8 cellular contexts compared by ENCODE assay signal in the genomic region with DNA sequence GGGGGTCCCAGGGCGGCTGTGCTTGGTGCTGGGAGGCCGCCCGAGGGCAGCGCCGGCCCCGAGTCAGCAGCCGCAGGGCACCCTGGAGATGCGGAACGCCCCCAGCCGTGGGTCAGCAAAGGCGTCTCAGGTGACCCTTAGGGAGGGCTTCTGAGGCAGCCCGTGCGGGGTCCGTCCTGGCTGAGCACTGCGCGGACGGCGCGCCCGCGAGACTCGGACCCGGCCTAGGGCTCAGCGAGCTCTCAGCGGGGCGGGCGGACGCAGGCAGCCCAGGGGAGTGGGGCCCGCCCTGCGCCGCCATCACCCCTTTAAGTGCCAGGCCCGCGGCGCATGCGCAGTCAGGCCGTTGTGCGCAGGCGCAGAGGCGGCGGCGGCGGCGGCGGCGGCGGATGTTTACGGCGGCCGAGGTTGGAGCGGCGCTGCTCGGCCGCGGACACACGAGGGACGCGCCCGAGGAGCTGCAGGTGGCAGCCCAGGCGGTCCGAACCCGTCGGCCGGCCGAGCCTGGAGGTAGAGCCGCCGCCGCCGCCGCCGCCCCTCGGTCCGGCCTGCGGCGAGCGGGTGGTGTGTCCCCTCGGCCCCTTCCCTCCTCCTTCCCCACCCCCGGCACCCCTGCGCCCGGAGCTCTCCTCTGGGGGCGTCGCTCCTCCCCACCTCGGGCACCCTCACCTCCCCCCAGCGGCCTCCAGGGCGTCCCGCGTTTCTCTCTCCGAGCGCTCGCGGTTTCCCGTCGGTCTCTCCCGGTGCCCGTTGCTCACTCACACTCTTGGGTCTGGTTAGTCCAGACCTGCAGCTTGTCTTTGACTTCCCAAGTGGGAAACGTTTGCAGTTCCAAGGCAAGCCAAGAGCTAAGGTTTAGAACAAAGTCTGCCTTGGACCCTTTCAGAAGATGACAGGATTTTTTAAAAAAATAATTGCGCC. TPM values are rescaled to one million over a fixed set of nuclear protein-coding genes. Genes with fewer than 3 reads are reported as not detected.
DNase-seq lines count a peak whose midpoint lies in the region; ATAC-seq and TF ChIP-seq lines count a peak whose summit lies in the region.

A gene (plus strand): TSS at position 388 of the 921 bp plus-strand sequence. CDS start 4,218 bp downstream, outside the sequence.

- no peaks in the 10 kb centered on the region for H3K9me2 ChIP-seq in OCI-LY7 (ENCODE audit: insufficient read depth, low read length)

- H3K9ac ChIP-seq in HUES6 (ENCODE audit: low read length): peak within 1 kb of the TSS; percentile 77

- H3K36me3 ChIP-seq in HUES6 (ENCODE audit: control insufficient read depth, insufficient read depth, low read length): no peaks in the 10 kb centered on the region
- 0 out of 2 replicates have a peak, but pooled peaks cover 4% of the 10 kb centered on the region for H3K36me3 ChIP-seq in OCI-LY7 (ENCODE audit: insufficient read depth, low read length)

- CTCF ChIA-PET in OCI-LY7 (lab: Charles Lee; ENCODE audit: unreplicated experiment): interaction anchor here (0.6 to 1.1 kb wide), 4 partner anchors 12 to 1678 kb away, joined by 3 to 11 read pairs (median 6); no protein-coding TSS in a partner anchor

- intact Hi-C loops in OCI-LY7 (cut with micrococcal nuclease; ENCODE audit: unreplicated experiment): no loop called here

- TF ChIP-seq CTCF in OCI-LY7 (conservative IDR thresholded peaks at IDR 0.05; ENCODE audit: low read length) (peak; percentile 37; the same call in 1 of the 2 replicates), epithelial cell of proximal tubule (conservative IDR thresholded peaks at IDR 0.05; ENCODE audit: low read depth, low read length) (peak; percentile 5)

- peak within 1 kb of the TSS; percentile 84 for H2AFZ ChIP-seq in OCI-LY7 (ENCODE audit: low read length)

- peak; percentile 80 for ATAC-seq in GM21423 (IDR thresholded peaks at IDR 0.05; ENCODE audit: unreplicated experiment)

- in situ Hi-C loops in Caki2 (cut with HindIII; ENCODE audit: low pct_unique_long_range_greater_than_20kb, low sequenced_read_pairs): no loop called here

- POLR2A ChIA-PET in OCI-LY7 (lab: Charles Lee): interaction anchor here (0.6 to 2.0 kb wide), 4 partner anchors 8 to 288 kb away, joined by 3 to 5 read pairs (median 3); no protein-coding TSS in a partner anchor

- H3K27me3 ChIP-seq in HUES6 (ENCODE audit: control insufficient read depth, insufficient read depth, low read length): peaks cover 4% of the 10 kb centered on the region

- H3K9me3 ChIP-seq in HUES6 (ENCODE audit: control insufficient read depth, insufficient read depth, low read depth, low read length) (no peaks in the 10 kb centered on the region), OCI-LY7 (ENCODE audit: low read length) (no peaks in the 10 kb centered on the region)

- peak within 1 kb of the TSS; percentile 95 for H3K27ac ChIP-seq in HUES6 (ENCODE audit: low read depth, low read length)
- peak within 1 kb of the TSS; percentile 57 for H3K27ac ChIP-seq in OCI-LY7 (ENCODE audit: low read depth, low read length, poor library complexity, severe bottlenecking)

- H3K4me3 ChIP-seq in HUES6 (ENCODE audit: low read depth, low read length) (peak within 1 kb of the TSS; percentile 76), OCI-LY7 (ENCODE audit: low read depth, low read length, poor library complexity, severe bottlenecking) (peak within 1 kb of the TSS; percentile 95), epithelial cell of proximal tubule (ENCODE audit: low read depth, low read length) (peak within 1 kb of the TSS; percentile 89)

- peak within 1 kb of the TSS; percentile 93 for H3K4me2 ChIP-seq in OCI-LY7 (ENCODE audit: low read length)

- H3K4me1 ChIP-seq in HUES6 (ENCODE audit: control insufficient read depth, insufficient read depth, low read length) (peaks cover 47% of the 10 kb centered on the region), OCI-LY7 (ENCODE audit: insufficient read depth, low read length, poor library complexity, severe bottlenecking) (peaks cover 28% of the 10 kb centered on the region)

- BruUV-seq in OCI-LY7 (replicated peaks; lab: Mats Ljungman, UMichigan): no TSS peak

- DNase-seq in Caki2 (ENCODE audit: low read depth): peak; percentile 87
- peak; percentile 93 for DNase-seq in OCI-LY7 (ENCODE audit: low spot score)
- peak; percentile 77 for DNase-seq in activated T-cell treated with anti-CD3 and anti-CD28 coated beads for 4 hours
- DNase-seq in epithelial cell of proximal tubule (ENCODE audit: low read depth): no peak
- peak; percentile 81 for DNase-seq in mucosa of gallbladder (ENCODE audit: low spot score)
- DNase-seq in stimulated activated CD8-positive, alpha-beta memory T cell treated with anti-CD3 and anti-CD28 coated beads, Interleukin-4, amount 100 ng/mL, for 4 hours (ENCODE audit: low read depth in 2 of 2, low spot score in 1 of 2): peak; percentile 53 to 62

- no peaks in the 10 kb centered on the region for H4K20me1 ChIP-seq in OCI-LY7 (ENCODE audit: insufficient read depth, low read length)

- H3K79me2 ChIP-seq in OCI-LY7 (ENCODE audit: insufficient read depth, low read depth, low read length): peaks cover 15% of the 10 kb centered on the region; the same call in 1 of the 2 replicates

RNA-seq across cellular contexts. Expression of the gene that starts here (rescaled TPM):
- 21.2 and 55.1 TPM in 2 replicates for total RNA-seq in Caki2 (2014; rRNA removed; shearing (Covaris generic); ENCODE audit: low replicate concordance)
- total RNA-seq in OCI-LY7 (2014; rRNA removed; shearing (Covaris generic)): 47.0 and 62.1 TPM in 2 replicates
- total RNA-seq in OCI-LY7 (2022): 51.7 and 64.2 TPM in 2 replicates
- 15.9 and 44.7 TPM in 2 replicates for total RNA-seq in epithelial cell of proximal tubule
- 69.3 TPM for total RNA-seq in mucosa of gallbladder
